In the genomic region with DNA sequence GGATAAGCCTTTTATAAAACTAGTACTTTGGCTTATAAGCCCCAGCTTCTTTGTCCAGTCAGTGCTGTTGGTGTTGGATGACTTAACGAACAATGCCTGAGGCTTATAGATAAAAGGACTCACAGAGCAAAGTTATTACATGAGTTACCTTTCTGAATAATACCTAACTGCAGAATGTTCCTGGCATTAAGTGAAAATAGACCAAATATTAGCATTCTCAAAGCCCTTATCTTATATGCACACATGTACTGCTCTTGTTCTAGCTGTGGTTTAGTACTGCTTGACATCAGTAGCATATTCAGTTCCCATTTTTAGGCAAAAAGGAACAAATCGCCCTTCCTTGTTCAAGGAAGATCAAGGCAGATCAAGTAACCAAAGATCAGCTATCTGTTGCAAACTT, we compare ENCODE assay signal across 1 cellular context.
A peak's percentile ranks its signal among the peaks of the same experiment; 100 is the strongest.
TF ChIP-seq lines count a peak whose summit lies in the region.

No MANE protein-coding gene starts in this region.

TF ChIP-seq in K562, 482 proteins besides CTCF, POLR2A, EP300 and RAD21 (continued from another document):
- TF ChIP-seq ZNF57 (CRISPR knock-in tag; IDR thresholded peaks at IDR 0.05): 0 out of 2 replicates have a peak, but pooled peaks have one; percentile 28
